Comparison of ENCODE assay signal across 8 cellular contexts in the genomic region with DNA sequence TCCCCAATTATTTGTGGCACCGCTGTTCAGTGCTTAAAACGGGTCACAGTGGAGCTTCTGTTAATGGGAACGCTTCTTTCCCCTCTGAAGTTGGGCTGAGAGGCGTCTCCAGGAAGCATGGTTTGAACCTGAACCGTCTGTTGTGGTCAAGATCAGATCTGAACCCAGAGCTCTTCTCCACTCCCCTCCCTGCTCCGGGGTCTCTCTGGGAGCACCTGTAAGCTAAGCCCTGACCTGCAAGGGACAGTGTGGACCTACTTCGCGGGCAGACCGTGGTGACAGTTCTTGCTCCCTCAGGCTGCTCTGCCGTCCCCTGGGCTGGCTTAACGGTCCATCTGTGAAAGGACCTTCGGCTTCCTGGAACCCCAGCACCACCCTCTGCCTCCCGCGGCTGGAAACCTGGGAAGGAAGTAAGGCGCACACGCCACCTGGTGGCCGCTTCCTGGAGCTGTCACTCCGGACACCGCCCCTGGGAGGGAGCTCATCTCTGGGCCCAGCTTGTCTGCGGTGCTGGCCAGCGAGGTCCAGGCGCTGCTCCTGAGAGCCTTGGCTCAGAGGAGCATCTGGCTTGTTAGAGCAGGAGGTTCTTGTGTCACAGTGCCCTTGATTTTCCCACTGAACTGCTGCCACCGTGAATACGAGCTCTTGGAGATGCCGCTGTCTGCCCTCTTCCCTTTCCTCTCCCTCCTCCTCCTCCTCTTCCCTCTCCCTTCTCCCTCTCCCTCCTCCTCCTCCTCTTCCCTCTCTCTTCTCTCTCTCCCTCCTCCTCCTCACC.
DNase-seq lines count a peak whose midpoint lies in the region; ATAC-seq and TF ChIP-seq lines count a peak whose summit lies in the region.

No MANE protein-coding gene starts in this region.

- 17 to 19% methylated on average over 17 to 24 of the region's 25 CpGs for WGBS in thyroid gland, 2 donors

- ATAC-seq in HG03521 (IDR thresholded peaks at IDR 0.05; ENCODE audit: unreplicated experiment) (peak; percentile 45), lower lobe of right lung (peak; percentile 64 to 69)

- intact Hi-C loops in lower lobe of right lung (cut with DNase I) (no loop called here), thyroid gland (cut with DNase I) (no loop called here)

- DNase-seq in NCI-H187 (lab: John Stamatoyannopoulos, UW) = peak; percentile 3 to 48
- no peak for DNase-seq in NCI-H187 treated with DMSO at 0.1 percent for 48 hours (lab: John Stamatoyannopoulos, UW)
- no peak for DNase-seq in RWPE1 (ENCODE audit: low spot score)
- peak in 57 of 61 donors; percentile 3 to 63 (median 31) for DNase-seq in caudate nucleus (lab: John Stamatoyannopoulos, UW)
- peak; percentile 60 for DNase-seq in lower lobe of right lung
- DNase-seq in thyroid gland = peak; percentile 53 to 54
- no peak for DNase-seq in HCEC 1CT

- no peaks in the 10 kb centered on the region for H3K9me3 ChIP-seq in lower lobe of right lung
- no peaks in the 10 kb centered on the region for H3K9me3 ChIP-seq in thyroid gland

- no peak for TF ChIP-seq POLR2A in thyroid gland (IDR thresholded peaks at IDR 0.05)

- CTCF ChIA-PET in RWPE1 (lab: Yijun Ruan, JAX) = interaction anchor here (0.6 to 1.2 kb wide), 9 partner anchors 11 to 1103 kb away, joined by 3 to 5 read pairs (median 3); no protein-coding TSS in a partner anchor

- H3K27ac ChIP-seq in RWPE1 (no peak overlapping the region), caudate nucleus (ENCODE audit: low read depth, low read length) (no peak overlapping the region), lower lobe of right lung (no peak overlapping the region), thyroid gland (no peak overlapping the region)

- POLR2A ChIA-PET in RWPE1 (lab: Yijun Ruan, JAX; ENCODE audit: low non-redundant PET) = no interaction called here

- H3K36me3 ChIP-seq in lower lobe of right lung (no peaks in the 10 kb centered on the region), thyroid gland (no peaks in the 10 kb centered on the region)

- no peak overlapping the region for H3K4me3 ChIP-seq in lower lobe of right lung
- H3K4me3 ChIP-seq in thyroid gland (replicated peaks in 1 of 3) = no peak overlapping the region

- TF ChIP-seq CTCF in RWPE1 (conservative IDR thresholded peaks at IDR 0.05; ENCODE audit: low read depth) = peak; percentile 65
- peak; percentile 69 for TF ChIP-seq CTCF in lower lobe of right lung (IDR thresholded peaks at IDR 0.05)
- TF ChIP-seq CTCF in thyroid gland (IDR thresholded peaks at IDR 0.05) = peak; percentile 21 to 81 (median 62)

- H3K4me1 ChIP-seq in lower lobe of right lung (no peaks in the 10 kb centered on the region), thyroid gland (no peaks in the 10 kb centered on the region)

- H3K27me3 ChIP-seq in lower lobe of right lung (ENCODE audit: low read depth) = peaks cover 26% of the 10 kb centered on the region
- H3K27me3 ChIP-seq in thyroid gland = no peaks in the 10 kb centered on the region

Comparison
In these comparisons a context has a peak if more than half of its experiments do, and no peak if none do; other contexts are left out.
1. DNase-seq: peak in NCI-H187 (2 of 2), caudate nucleus (57 of 61), lower lobe of right lung (single experiment) and thyroid gland (2 of 2); none in NCI-H187 treated with DMSO at 0.1 percent for 48 hours (single experiment), RWPE1 (single experiment) and HCEC 1CT (single experiment).
2. Peak in every context shown above with its lines, with median percentiles within 50 percentile points of each other: CTCF ChIP-seq.